8 cellular contexts compared by ENCODE assay signal in genomic region chr2:231708050-231708772, GRCh38. TPM values are rescaled to one million over a fixed set of nuclear protein-coding genes. Genes with fewer than 3 reads are reported as not detected.
DNase-seq lines count a peak whose midpoint lies in the region; ATAC-seq and TF ChIP-seq lines count a peak whose summit lies in the region.

A gene with protein sequence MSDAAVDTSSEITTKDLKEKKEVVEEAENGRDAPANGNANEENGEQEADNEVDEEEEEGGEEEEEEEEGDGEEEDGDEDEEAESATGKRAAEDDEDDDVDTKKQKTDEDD (plus strand): TSS chr2:231708525. CDS start chr2:231708707, 182 bp downstream.

- no peaks in the 10 kb centered on the region for H3K9me3 ChIP-seq in fibroblast of lung (ENCODE audit: control insufficient read depth, insufficient read depth, low read depth, low read length)

- H2AFZ ChIP-seq in fibroblast of lung (ENCODE audit: low read length), result peak within 1 kb of the TSS; percentile 100

- H3K4me3 Mint-ChIP-seq in activated T-helper 17 cell treated with anti-CD3 and anti-CD28 coated beads, Interleukin-2, amount 50 U/mL, for 72 hours, result peak within 1 kb of the TSS; percentile 90
- peak within 1 kb of the TSS; percentile 95 to 100 (median 99) for H3K4me3 Mint-ChIP-seq in naive thymus-derived CD8-positive, alpha-beta T cell

- POLR2A ChIA-PET in RWPE1 (lab: Yijun Ruan, JAX; ENCODE audit: low non-redundant PET), result interaction anchor here (0.6 to 1.3 kb wide), 3 partner anchors 13 to 97 kb away, joined by 3 to 9 read pairs (median 5); no protein-coding TSS in a partner anchor
- POLR2A ChIA-PET in naive thymus-derived CD8-positive, alpha-beta T cell (lab: Charles Lee), result interaction anchor here (0.6 to 6.2 kb wide), 22 partner anchors 8 to 244 kb away, joined by 3 to 158 read pairs (median 6); partner anchors contain the start of genes COPS7B, NCL and PDE6D

- H3K79me2 ChIP-seq in fibroblast of lung (ENCODE audit: control insufficient read depth, insufficient read depth, low read length), result peaks cover 42% of the 10 kb centered on the region

- H3K27me3 Mint-ChIP-seq in activated T-helper 17 cell treated with anti-CD3 and anti-CD28 coated beads, Interleukin-2, amount 50 U/mL, for 72 hours, result no peaks in the 10 kb centered on the region
- peaks cover 0 to 4% (median 0%) of the 10 kb centered on the region in 5 donors for H3K27me3 Mint-ChIP-seq in naive thymus-derived CD8-positive, alpha-beta T cell

- peaks cover 14% of the 10 kb centered on the region for H3K4me1 ChIP-seq in fibroblast of lung (ENCODE audit: control insufficient read depth, extremely low read depth, insufficient read depth, low read length)

- H3K4me2 ChIP-seq in fibroblast of lung (ENCODE audit: extremely low read depth, insufficient read depth, low read length), result peak within 1 kb of the TSS; percentile 78

- ATAC-seq in activated T-helper 17 cell treated with anti-CD3 and anti-CD28 coated beads, Interleukin-2, amount 50 U/mL, for 72 hours (replicated peaks), result peak; percentile 78
- ATAC-seq in naive thymus-derived CD8-positive, alpha-beta T cell, result peak; percentile 65 to 71

- peak within 1 kb of the TSS; percentile 99 for H3K27ac ChIP-seq in RWPE1
- peak within 1 kb of the TSS; percentile 99 for H3K27ac ChIP-seq in fibroblast of lung (ENCODE audit: insufficient read depth, low read length)

- no peaks in the 10 kb centered on the region for H3K27me3 ChIP-seq in fibroblast of lung (ENCODE audit: control insufficient read depth, insufficient read depth, low read length)

- peaks cover 17% of the 10 kb centered on the region for H3K4me1 Mint-ChIP-seq in activated T-helper 17 cell treated with anti-CD3 and anti-CD28 coated beads, Interleukin-2, amount 50 U/mL, for 72 hours
- H3K4me1 Mint-ChIP-seq in naive thymus-derived CD8-positive, alpha-beta T cell, result peaks cover 21 to 41% (median 34%) of the 10 kb centered on the region in 4 donors

- H3K4me3 ChIP-seq in LNCaP clone FGC (ENCODE audit: low read depth, low read length), result peak within 1 kb of the TSS; percentile 94
- peak within 1 kb of the TSS; percentile 82 to 95 (median 92) for H3K4me3 ChIP-seq in fibroblast of lung (replicated peaks in 1 of 4; ENCODE audit: control extremely low read depth in 1 of 4, insufficient read depth in 1 of 4, low read depth in 3 of 4, low read length in 4 of 4)

- TF ChIP-seq CTCF in LNCaP clone FGC (IDR thresholded peaks at IDR 0.05; ENCODE audit: control insufficient read depth, extremely low read depth, insufficient read depth) (no peak), RWPE1 (conservative IDR thresholded peaks at IDR 0.05; ENCODE audit: low read depth) (no peak), fibroblast of lung (conservative IDR thresholded peaks at IDR 0.05 in 1 of 2, IDR thresholded peaks at IDR 0.05 in 1 of 2; ENCODE audit: low read depth in 1 of 2, low read length in 2 of 2) (no peak)

- peaks cover 52% of the 10 kb centered on the region for H3K36me3 Mint-ChIP-seq in activated T-helper 17 cell treated with anti-CD3 and anti-CD28 coated beads, Interleukin-2, amount 50 U/mL, for 72 hours (ENCODE audit: low read depth)
- H3K36me3 Mint-ChIP-seq in naive thymus-derived CD8-positive, alpha-beta T cell, result peaks cover 6 to 29% (median 15%) of the 10 kb centered on the region in 3 donors

- H3K9me3 Mint-ChIP-seq in activated T-helper 17 cell treated with anti-CD3 and anti-CD28 coated beads, Interleukin-2, amount 50 U/mL, for 72 hours, result no peaks in the 10 kb centered on the region
- H3K9me3 Mint-ChIP-seq in naive thymus-derived CD8-positive, alpha-beta T cell, result peaks cover 0 to 4% (median 0%) of the 10 kb centered on the region in 9 donors

- H3K36me3 ChIP-seq in fibroblast of lung (ENCODE audit: control insufficient read depth, insufficient read depth, low read length), result peaks cover 5% of the 10 kb centered on the region

- H4K20me1 ChIP-seq in fibroblast of lung (ENCODE audit: control insufficient read depth, extremely low read depth, insufficient read depth, low read length), result no peaks in the 10 kb centered on the region

- CTCF ChIA-PET in RWPE1 (lab: Yijun Ruan, JAX), result interaction anchor here (0.6 to 0.9 kb wide), 5 partner anchors 13 to 191 kb away, joined by 3 to 4 read pairs (median 3); no protein-coding TSS in a partner anchor

- peak within 1 kb of the TSS; percentile 97 for H3K9ac ChIP-seq in fibroblast of lung (ENCODE audit: insufficient read depth, low read length)

- H3K27ac Mint-ChIP-seq in activated T-helper 17 cell treated with anti-CD3 and anti-CD28 coated beads, Interleukin-2, amount 50 U/mL, for 72 hours, result peak within 1 kb of the TSS; percentile 100
- H3K27ac Mint-ChIP-seq in naive thymus-derived CD8-positive, alpha-beta T cell, result peak within 1 kb of the TSS; percentile 100

- peak; percentile 98 for DNase-seq in Daoy (ENCODE audit: low read depth)
- peak; percentile 97 for DNase-seq in GOT3 (lab: John Stamatoyannopoulos, UW)
- DNase-seq in LNCaP clone FGC (ENCODE audit: low read depth), result peak; percentile 98
- DNase-seq in RWPE1 (ENCODE audit: low spot score), result peak; percentile 95
- peak; percentile 100 for DNase-seq in fibroblast of lung (ENCODE audit: low read depth in 2 of 2)
- DNase-seq in naive thymus-derived CD8-positive, alpha-beta T cell, result peak; percentile 97 to 100 (median 100)
- peak; percentile 98 to 100 (median 99) for DNase-seq in stimulated activated naive CD4-positive, alpha-beta T cell (lab: John Stamatoyannopoulos, UW)

RNA-seq across cellular contexts. Expression of the gene that starts here (rescaled TPM):
- total RNA-seq in Daoy (2014; rRNA removed; shearing (Covaris generic)), result 969 and 1,053 TPM in 2 replicates
- total RNA-seq in activated T-helper 17 cell treated with anti-CD3 and anti-CD28 coated beads, Interleukin-2, amount 50 U/mL, for 72 hours, result 1,000 to 10,000 TPM; 1,439 to 1,845 TPM
- 481 and 664 TPM in 2 replicates for total RNA-seq in fibroblast of lung
- 650 and 1,032 TPM in 2 replicates for polyA plus RNA-seq in fibroblast of lung
- 819 and 1,107 TPM in 2 replicates for polyA plus RNA-seq in fibroblast of lung (2012)
- 34.8 and 35.0 TPM in 2 replicates for polyA minus RNA-seq in fibroblast of lung (ENCODE audit: low replicate concordance)
- 1,000 to 10,000 TPM; 1,008 to 1,051 TPM for total RNA-seq in naive thymus-derived CD8-positive, alpha-beta T cell
- polyA plus RNA-seq in naive thymus-derived CD8-positive, alpha-beta T cell, result 1,000 to 10,000 TPM; 1,851 to 2,224 (median 2,052) TPM

Comparison
In these comparisons a context has a peak if more than half of its experiments do, and no peak if none do; other contexts are left out.
1. Peak in every context shown above with its lines: DNase-seq, ATAC-seq, H3K4me3 ChIP-seq and H3K27ac ChIP-seq.